Comparison of ENCODE assay signal across 22 cellular contexts in the genomic region with DNA sequence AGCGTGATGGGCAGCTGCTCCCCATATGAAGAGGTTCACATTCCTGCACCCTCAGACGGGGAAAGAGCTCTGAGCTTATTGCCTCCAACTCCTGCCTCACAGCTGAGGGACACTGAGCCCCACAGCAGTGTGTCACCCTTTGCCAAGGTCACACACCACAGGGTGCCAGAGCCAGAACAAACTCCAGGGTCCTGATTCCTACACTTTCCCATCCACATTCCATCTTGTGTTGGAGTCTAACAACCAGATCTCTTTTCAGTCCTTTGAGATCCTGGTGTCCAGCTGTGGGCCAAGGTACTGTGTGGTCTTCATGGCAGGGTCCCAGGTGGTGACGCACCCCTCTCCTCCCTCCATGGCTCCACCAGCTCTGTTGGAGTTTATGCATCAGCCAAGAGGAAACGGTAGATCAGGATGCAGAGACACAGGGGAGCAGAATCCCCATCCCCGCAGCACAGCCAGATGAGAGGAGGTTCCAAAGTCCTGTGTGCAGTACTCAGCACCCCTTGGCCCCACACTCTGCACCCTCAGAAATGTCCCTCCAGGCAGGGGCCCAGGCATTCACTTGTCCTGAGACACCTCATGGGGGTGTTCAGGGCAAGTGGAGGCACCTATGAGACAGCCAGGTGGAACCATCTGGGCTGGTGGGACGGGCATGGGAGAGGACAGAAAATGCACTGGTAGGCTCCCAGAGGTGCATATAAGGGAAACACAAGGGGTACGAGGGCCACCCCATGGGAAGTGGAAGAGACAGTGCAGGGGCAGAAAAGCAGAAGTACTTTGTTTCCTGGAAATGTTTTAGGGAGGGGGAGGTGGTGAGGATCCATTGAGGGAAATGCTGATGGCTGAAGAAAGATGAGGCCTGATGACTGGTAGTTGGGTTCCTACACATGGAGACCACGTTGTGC. TPM values are rescaled to one million over a fixed set of nuclear protein-coding genes. Genes with fewer than 3 reads are reported as not detected.
DNase-seq lines count a peak whose midpoint lies in the region; ATAC-seq and TF ChIP-seq lines count a peak whose summit lies in the region.
"Had no signal": no experiment of that assay in that cellular context is flagged by ENCODE, and none has a peak within 500 bp of the region (broad histone marks: within the 10 kb centered on the region; RNA-seq: fewer than 3 reads in every experiment).

No MANE protein-coding gene starts in this region.

- peaks cover 9% of the 10 kb centered on the region for H3K4me1 ChIP-seq in GM23248 (ENCODE audit: insufficient read depth)
- no peaks in the 10 kb centered on the region for H3K4me1 ChIP-seq in esophagus muscularis mucosa
- peaks cover 5 to 43% (median 33%) of the 10 kb centered on the region in 6 donors for H3K4me1 ChIP-seq in spleen
- H3K4me1 ChIP-seq in testis: no peaks in the 10 kb centered on the region
- H3K4me1 ChIP-seq in GM23338 (ENCODE audit: insufficient read depth): peaks cover 11% of the 10 kb centered on the region
- H3K4me1 ChIP-seq: gastrocnemius medialis had no signal

- H3K27ac ChIP-seq in GM23248 (no peak overlapping the region), esophagus muscularis mucosa (replicated peaks in 1 of 4) (no peak overlapping the region), spleen (peak overlapping the region in 6 of 8 donors; percentile 2 to 80 (median 69)), testis (no peak overlapping the region), GM23338 (ENCODE audit: low read depth) (no peak overlapping the region)
- H3K27ac ChIP-seq: gastrocnemius medialis, neutrophil had no signal

- H3F3A ChIP-seq in GM23248 (ENCODE audit: insufficient read depth) (no peaks in the 10 kb centered on the region), GM23338 (replicated peaks; ENCODE audit: low read depth) (no peaks in the 10 kb centered on the region)

- H3K27me3 ChIP-seq in GM23248 (replicated peaks; ENCODE audit: insufficient read depth) (peaks cover 6% of the 10 kb centered on the region; the same call in 1 of the 2 replicates), esophagus muscularis mucosa (peaks cover 0 to 32% (median 0%) of the 10 kb centered on the region in 4 donors), spleen (replicated peaks in 1 of 7) (peaks cover 0 to 9% (median 0%) of the 10 kb centered on the region in 7 donors), testis (no peaks in the 10 kb centered on the region), GM23338 (ENCODE audit: insufficient read depth) (no peaks in the 10 kb centered on the region)

- ATAC-seq in GM23338: no peak
- ATAC-seq: activated T-helper 17 cell treated with anti-CD3 and anti-CD28 coated beads, Interleukin-2, amount 50 U/mL, for 72 hours; gastrocnemius medialis; GM12878 had no signal

- no peaks in the 10 kb centered on the region for H3K36me3 ChIP-seq in GM23248 (ENCODE audit: low read depth)
- H3K36me3 ChIP-seq in esophagus muscularis mucosa: no peaks in the 10 kb centered on the region
- no peaks in the 10 kb centered on the region for H3K36me3 ChIP-seq in spleen
- H3K36me3 ChIP-seq in testis (ENCODE audit: low read depth, missing control alignments): no peaks in the 10 kb centered on the region
- H3K36me3 ChIP-seq in GM23338 (ENCODE audit: insufficient read depth): no peaks in the 10 kb centered on the region
- H3K36me3 ChIP-seq: gastrocnemius medialis, neutrophil had no signal

- no peaks in the 10 kb centered on the region for H3K9me3 ChIP-seq in GM23248 (ENCODE audit: low read depth)
- no peaks in the 10 kb centered on the region for H3K9me3 ChIP-seq in esophagus muscularis mucosa
- H3K9me3 ChIP-seq in spleen: no peaks in the 10 kb centered on the region
- H3K9me3 ChIP-seq in testis: no peaks in the 10 kb centered on the region
- H3K9me3 ChIP-seq: gastrocnemius medialis, neutrophil had no signal

- no peak overlapping the region for H3K4me3 Mint-ChIP-seq in GM23338
- H3K4me3 Mint-ChIP-seq: activated CD4-positive, alpha-beta T cell treated with anti-CD3 and anti-CD28 coated beads, Interleukin-2, amount 10 ng/mL, durations not matched to agents 24 days and 14 days; activated naive CD8-positive, alpha-beta T cell treated with anti-CD3 and anti-CD28 coated beads for 36 hours; activated T-helper 17 cell treated with anti-CD3 and anti-CD28 coated beads, Interleukin-2, amount 50 U/mL, for 72 hours; stimulated activated naive CD8-positive, alpha-beta T cell treated with anti-CD3 and anti-CD28 coated beads, Interleukin-15, Interleukin-2, amounts not matched to agents 100 ng/mL and 50 ng/mL, for 24 hours had no signal

- in situ Hi-C loops in GM23248 (cut with MboI): no loop called here

- H2AFZ ChIP-seq in GM23248: peak overlapping the region; percentile 70; the same call in 1 of the 2 replicates
- H2AFZ ChIP-seq in GM23338: no peak overlapping the region

- H3K4me3 ChIP-seq in GM23248 (no peak overlapping the region), esophagus muscularis mucosa (no peak overlapping the region), spleen (no peak overlapping the region), testis (no peak overlapping the region), GM23338 (no peak overlapping the region)
- H3K4me3 ChIP-seq: gastrocnemius medialis, GM12878, smooth muscle cell had no signal

- H3K79me2 ChIP-seq in GM23248 (ENCODE audit: insufficient read depth) (no peaks in the 10 kb centered on the region), GM23338 (replicated peaks; ENCODE audit: insufficient read depth) (no peaks in the 10 kb centered on the region)

- no peak overlapping the region for H3K27ac Mint-ChIP-seq in GM23338
- H3K27ac Mint-ChIP-seq: activated CD4-positive, alpha-beta T cell treated with anti-CD3 and anti-CD28 coated beads, Interleukin-2, amount 10 ng/mL, durations not matched to agents 24 days and 14 days; activated T-helper 17 cell treated with anti-CD3 and anti-CD28 coated beads, Interleukin-2, amount 50 U/mL, for 72 hours; stimulated activated naive CD8-positive, alpha-beta T cell treated with anti-CD3 and anti-CD28 coated beads, Interleukin-15, Interleukin-2, amounts not matched to agents 100 ng/mL and 50 ng/mL, for 24 hours had no signal

- no peak overlapping the region for H3K9ac ChIP-seq in GM23248

- WGBS in GM23248 (ENCODE audit: low coverage in 1 of 2, low lambda C conversion rate in 2 of 2, missing lambda C conversion rate in 2 of 2), 2 experiments: 50 to 55% methylated on average over 8 of the region's 8 CpGs
- WGBS in esophagus muscularis mucosa: 86% methylated on average over 7 of the region's 8 CpGs
- WGBS in spleen, 5 donors: 75 to 81% (median 80%) methylated on average over 7 to 8 of the region's 8 CpGs
- 88% methylated on average over 6 to 8 of the region's 8 CpGs for WGBS in testis, 2 donors

- no peak overlapping the region for H3K4me2 ChIP-seq in GM23248 (ENCODE audit: unreplicated experiment)
- H3K4me2 ChIP-seq in GM23338: no peak overlapping the region
- H3K4me2 ChIP-seq: smooth muscle cell had no signal

- DNase-seq in GM23248: no peak
- peak; percentile 63 for DNase-seq in OCI-M1 (lab: John Stamatoyannopoulos, UW)
- peak; percentile 86 for DNase-seq in esophagus muscularis mucosa (ENCODE audit: extremely low spot score)
- no peak for DNase-seq in spleen
- no peak for DNase-seq in testis
- no peak for DNase-seq in GM23338 (ENCODE audit: low spot score)
- no peak for DNase-seq in HCEC 1CT
- DNase-seq in central memory CD4-positive, alpha-beta T cell: no peak
- DNase-seq: activated CD4-positive, alpha-beta T cell treated with anti-CD3 and anti-CD28 coated beads, Interleukin-2, amount 10 ng/mL, durations not matched to agents 24 days and 14 days; activated naive CD8-positive, alpha-beta T cell treated with anti-CD3 and anti-CD28 coated beads for 36 hours; effector memory CD4-positive, alpha-beta T cell; gastrocnemius medialis; islet precursor cell; NCI-H526 treated with DMSO at 0.1 percent for 48 hours; stimulated activated CD4-positive, alpha-beta T cell treated with anti-CD3 and anti-CD28 coated beads, Interleukin-2, amount 100 ng/mL, for 48 hours; SW 1271; trophoblast cell had no signal

- peaks cover 11% of the 10 kb centered on the region for H3K27me3 Mint-ChIP-seq in GM23338 (ENCODE audit: insufficient read depth, low read depth, poor library complexity)

- H3K36me3 Mint-ChIP-seq in GM23338 (ENCODE audit: low read depth): peaks cover 1% of the 10 kb centered on the region; the same call in 2 of the 3 replicates
- H3K36me3 Mint-ChIP-seq: activated naive CD8-positive, alpha-beta T cell treated with anti-CD3 and anti-CD28 coated beads for 36 hours had no signal

- H3K9me3 Mint-ChIP-seq in GM23338: peaks cover 4% of the 10 kb centered on the region; the same call in 2 of the 3 replicates
- H3K9me3 Mint-ChIP-seq: activated CD4-positive, alpha-beta T cell treated with anti-CD3 and anti-CD28 coated beads, Interleukin-2, amount 10 ng/mL, durations not matched to agents 24 days and 14 days; activated naive CD8-positive, alpha-beta T cell treated with anti-CD3 and anti-CD28 coated beads for 36 hours; activated T-helper 17 cell treated with anti-CD3 and anti-CD28 coated beads, Interleukin-2, amount 50 U/mL, for 72 hours; stimulated activated naive CD8-positive, alpha-beta T cell treated with anti-CD3 and anti-CD28 coated beads, Interleukin-15, Interleukin-2, amounts not matched to agents 100 ng/mL and 50 ng/mL, for 24 hours had no signal

- TF ChIP-seq POLR2A in esophagus muscularis mucosa (IDR thresholded peaks at IDR 0.05; ENCODE audit: low read depth) (no peak), spleen (IDR thresholded peaks at IDR 0.05) (no peak), testis (IDR thresholded peaks at IDR 0.05) (no peak)

- no peaks in the 10 kb centered on the region for H3K9me2 ChIP-seq in GM23248 (ENCODE audit: insufficient read depth)
- H3K9me2 ChIP-seq in GM23338 (ENCODE audit: insufficient read depth): 0 out of 2 replicates have a peak, but pooled peaks cover 7% of the 10 kb centered on the region

- intact Hi-C loops in esophagus muscularis mucosa (cut with DNase I): no loop called here
- intact Hi-C loops in spleen (cut with DNase I; ENCODE audit: low total_unique reads): loop anchor here (10.0 kb wide), 1 partner anchor 63 kb away; no protein-coding TSS in a partner anchor
- intact Hi-C loops in testis (cut with DNase I; ENCODE audit: low total_unique reads): no loop called here

- peaks cover 8% of the 10 kb centered on the region for H3K4me1 Mint-ChIP-seq in GM23338
- H3K4me1 Mint-ChIP-seq: activated T-helper 17 cell treated with anti-CD3 and anti-CD28 coated beads, Interleukin-2, amount 50 U/mL, for 72 hours had no signal

- TF ChIP-seq CTCF in esophagus muscularis mucosa (IDR thresholded peaks at IDR 0.05): no peak
- TF ChIP-seq CTCF in spleen (IDR thresholded peaks at IDR 0.05 in 8 of 11, conservative IDR thresholded peaks at IDR 0.05 in 3 of 11): no peak
- no peak for TF ChIP-seq CTCF in testis (IDR thresholded peaks at IDR 0.05)
- TF ChIP-seq CTCF in GM23338 (conservative IDR thresholded peaks at IDR 0.05; ENCODE audit: low read depth in 2 of 2): no peak

- TF ChIP-seq EP300 in esophagus muscularis mucosa (IDR thresholded peaks at IDR 0.05): no peak

- H4K20me1 ChIP-seq in GM23248 (ENCODE audit: insufficient read depth): no peaks in the 10 kb centered on the region
- no peaks in the 10 kb centered on the region for H4K20me1 ChIP-seq in GM23338 (replicated peaks; ENCODE audit: insufficient read depth)

RNA-seq across cellular contexts. Expression of gene GNAZ, which starts 32.6 kb away (rescaled TPM):
- 0.25 and 0.65 TPM in 2 replicates for total RNA-seq in GM23248 (2014; rRNA removed; shearing (Covaris generic))
- polyA plus RNA-seq in GM23248 (2016; fragmentation: Nextera tagmentation; extraction: Ambion mirVana): 0.24 and 0.25 TPM in 2 replicates
- total RNA-seq in esophagus muscularis mucosa: 10 to 100 TPM; 51.7 to 79.5 (median 64.6) TPM
- 10 to 100 TPM in 2 of 7 donors, 1 to 10 TPM in 5; 4.4 to 11.8 (median 7.6) TPM for total RNA-seq in spleen
- 1 to 10 TPM; 2.3 to 5.7 (median 2.8) TPM for polyA plus RNA-seq in spleen
- 10 to 100 TPM; 15.1 to 20.2 TPM for total RNA-seq in testis
- 13.7 TPM for polyA plus RNA-seq in testis (ENCODE audit: insufficient read depth, low read depth, low replicate concordance)
- 9.9 and 11.1 TPM in 2 replicates for total RNA-seq in GM23338 (2014; rRNA removed; shearing (Covaris generic))
- 2.9 TPM in 2 replicates for polyA plus RNA-seq in GM23338 (2016; fragmentation: Nextera tagmentation; extraction: Ambion mirVana)

Comparison
In these comparisons a context has a peak if more than half of its experiments do, and no peak if none do; other contexts are left out.
1. DNase-seq: peak in OCI-M1 (single experiment) and esophagus muscularis mucosa (single experiment); none in GM23248 (single experiment), spleen (single experiment), testis (single experiment), GM23338 (single experiment), HCEC 1CT (single experiment) and central memory CD4-positive, alpha-beta T cell (single experiment).
2. H3K27ac ChIP-seq: peak in spleen (6 of 8); none in GM23248 (single experiment), esophagus muscularis mucosa (0 of 4), testis (0 of 2) and GM23338 (single experiment).